1 cellular context compared by ENCODE assay signal in genomic region chr2:151261240-151261976, GRCh38.
TF ChIP-seq lines count a peak whose summit lies in the region.

RBM43 (minus strand) TSS chr2:151261863; CDS start chr2:151261727, 136 bp downstream.

TF ChIP-seq in H1, 55 proteins besides CTCF, POLR2A, EP300 and RAD21:
- TF ChIP-seq ATF3 (IDR thresholded peaks at IDR 0.05; ENCODE audit: insufficient read depth, low read depth, low read length) (no peak), NANOG (IDR thresholded peaks at IDR 0.05; ENCODE audit: insufficient read depth, low read depth, low read length, poor library complexity, severe bottlenecking) (no peak), YY1 (IDR thresholded peaks at IDR 0.05; ENCODE audit: low read depth, low read length) (peak; percentile 70; the same call in 1 of the 2 replicates), SP4 (IDR thresholded peaks at IDR 0.05; ENCODE audit: low read length) (no peak), CBX5 (IDR thresholded peaks at IDR 0.05; ENCODE audit: low read depth, low read length) (no peak), KDM4A (IDR thresholded peaks at IDR 0.05; ENCODE audit: low read depth, low read length, severe bottlenecking) (peak; percentile 61), TBP (IDR thresholded peaks at IDR 0.05; ENCODE audit: low read depth, low read length) (peak; percentile 48; the same call in 1 of the 2 replicates), CHD7 (IDR thresholded peaks at IDR 0.05; ENCODE audit: insufficient replicate concordance, low read length) (no peak), SP2 (IDR thresholded peaks at IDR 0.05; ENCODE audit: low read length) (no peak), TCF12 (IDR thresholded peaks at IDR 0.05; ENCODE audit: low read depth, low read length) (no peak), POLR2AphosphoS5 (IDR thresholded peaks at IDR 0.05; ENCODE audit: low read depth, low read length) (peak; percentile 79; the same call in 1 of the 2 replicates), E2F6 (IDR thresholded peaks at IDR 0.05) (peak; percentile 82), TAF1 (IDR thresholded peaks at IDR 0.05; ENCODE audit: low read depth, low read length) (peak; percentile 75; the same call in 1 of the 2 replicates), POU5F1 (IDR thresholded peaks at IDR 0.05; ENCODE audit: low read depth, low read length) (no peak), PHF8 (conservative IDR thresholded peaks at IDR 0.05; ENCODE audit: low read depth, low read length) (peak; percentile 74), KDM5A (IDR thresholded peaks at IDR 0.05; ENCODE audit: low read length) (no peak), TAF7 (optimal IDR thresholded peaks at IDR 0.05; ENCODE audit: borderline replicate concordance, low read depth, low read length) (peak; percentile 28), BCL11A (IDR thresholded peaks at IDR 0.05; ENCODE audit: low read depth in 2 of 2, low read length in 2 of 2) (no peak), RNF2 (IDR thresholded peaks at IDR 0.05; ENCODE audit: borderline replicate concordance, low read depth, low read length, missing control alignments, poor library complexity, severe bottlenecking) (peak; percentile 40), RBBP5 (IDR thresholded peaks at IDR 0.05; ENCODE audit: borderline replicate concordance, low read depth, low read length) (peak; percentile 98), SRF (IDR thresholded peaks at IDR 0.05; ENCODE audit: low read depth, low read length) (no peak), ATF2 (IDR thresholded peaks at IDR 0.05; ENCODE audit: low read length) (no peak), CREB1 (IDR thresholded peaks at IDR 0.05) (peak; percentile 22; the same call in 1 of the 2 replicates), ASH2L (IDR thresholded peaks at IDR 0.05; ENCODE audit: low read length) (peak; percentile 95), FOSL1 (IDR thresholded peaks at IDR 0.05; ENCODE audit: insufficient read depth, low read depth, low read length) (no peak), MAX (IDR thresholded peaks at IDR 0.05) (peak; percentile 91), BACH1 (IDR thresholded peaks at IDR 0.05; ENCODE audit: low read length) (peak; percentile 21; the same call in 1 of the 2 replicates), SIN3A (conservative IDR thresholded peaks at IDR 0.05 in 1 of 2, IDR thresholded peaks at IDR 0.05 in 1 of 2; ENCODE audit: low read depth in 1 of 2, low read length in 2 of 2) (no peak; a peak in 1 of 4 replicates), TEAD4 (IDR thresholded peaks at IDR 0.05; ENCODE audit: low read depth, low read length) (0 out of 2 replicates have a peak, but pooled peaks have one; percentile 1), SAP30 (IDR thresholded peaks at IDR 0.05; ENCODE audit: insufficient read depth, insufficient replicate concordance, low read length) (no peak), RXRA (IDR thresholded peaks at IDR 0.05; ENCODE audit: insufficient read depth, low read depth, low read length) (no peak)
